In genomic region chr2:64523667-64524603, GRCh38 we compare ENCODE assay signal across 8 cellular contexts. TPM values are rescaled to one million over a fixed set of nuclear protein-coding genes. Genes with fewer than 3 reads are reported as not detected.
DNase-seq lines count a peak whose midpoint lies in the region; ATAC-seq, FAIRE-seq and TF ChIP-seq lines count a peak whose summit lies in the region.

TSS of gene AFTPH (plus strand) at chr2:64524328. CDS start at chr2:64551475, 27,147 bp downstream.

- no peaks in the 10 kb centered on the region for H3K9me3 Mint-ChIP-seq in mesothelial cell of epicardium

- H3K9ac ChIP-seq in HUES64 (ENCODE audit: low read depth, low read length) (peak within 1 kb of the TSS; percentile 74), OCI-LY1 (ENCODE audit: low read length) (peak within 1 kb of the TSS; percentile 94)

- peaks cover 13% of the 10 kb centered on the region; the same call in 1 of the 2 replicates for H3K4me1 ChIP-seq in HUES64 (ENCODE audit: insufficient read depth, low read length)
- peaks cover 33% of the 10 kb centered on the region for H3K4me1 ChIP-seq in OCI-LY1 (ENCODE audit: insufficient read depth, low read length, severe bottlenecking)

- H2AFZ ChIP-seq in OCI-LY1 (ENCODE audit: low read length): peak within 1 kb of the TSS; percentile 63

- ATAC-seq in GM21423 (IDR thresholded peaks at IDR 0.05; ENCODE audit: unreplicated experiment): peak; percentile 84

- no peaks in the 10 kb centered on the region for H3F3A ChIP-seq in OCI-LY1 (ENCODE audit: insufficient read depth, low read length)

- peak within 1 kb of the TSS; percentile 99 for H3K4me3 Mint-ChIP-seq in mesothelial cell of epicardium

- H3K36me3 Mint-ChIP-seq in mesothelial cell of epicardium: no peaks in the 10 kb centered on the region

- in situ Hi-C loops in Caki2 (cut with HindIII; ENCODE audit: low pct_unique_long_range_greater_than_20kb, low sequenced_read_pairs): no loop called here

- H3K9me2 ChIP-seq in OCI-LY1 (ENCODE audit: low read depth, low read length): no peaks in the 10 kb centered on the region

- H3K27ac Mint-ChIP-seq in mesothelial cell of epicardium: peak within 1 kb of the TSS; percentile 99

- under 1% methylated on average over 67 of the region's 67 CpGs for WGBS in HUES64

- peak; percentile 99 for DNase-seq in Caki2 (ENCODE audit: low read depth)
- peak; percentile 99 for DNase-seq in activated CD8-positive, alpha-beta memory T cell treated with anti-CD3 and anti-CD28 coated beads, Interleukin-2, amount 50 U/mL, for 4 hours
- peak; percentile 98 for DNase-seq in mesothelial cell of epicardium (ENCODE audit: low spot score in 2 of 2, unreplicated experiment in 2 of 2)
- DNase-seq in stimulated activated CD8-positive, alpha-beta memory T cell treated with anti-CD3 and anti-CD28 coated beads, Interleukin-15, amount 100 ng/mL, for 48 hours (ENCODE audit: low read depth in 2 of 2): peak; percentile 100

- H4K20me1 ChIP-seq in OCI-LY1 (ENCODE audit: insufficient read depth, low read length): no peaks in the 10 kb centered on the region

- peak within 1 kb of the TSS; percentile 73; the same call in 1 of the 2 replicates for H3K27ac ChIP-seq in HUES64 (ENCODE audit: low read depth, low read length)
- peak within 1 kb of the TSS; percentile 93 for H3K27ac ChIP-seq in OCI-LY1 (ENCODE audit: low read depth, low read length, poor library complexity, severe bottlenecking)

- peaks cover 3% of the 10 kb centered on the region for H3K27me3 Mint-ChIP-seq in mesothelial cell of epicardium (ENCODE audit: low read depth)

- H3K4me1 Mint-ChIP-seq in mesothelial cell of epicardium: peaks cover 27% of the 10 kb centered on the region

- no peaks in the 10 kb centered on the region for H3K9me3 ChIP-seq in HUES64 (ENCODE audit: insufficient read depth, low read depth, low read length)
- H3K9me3 ChIP-seq in OCI-LY1 (ENCODE audit: low read length): no peaks in the 10 kb centered on the region

- H3K36me3 ChIP-seq in HUES64 (ENCODE audit: insufficient read depth, low read length) (no peaks in the 10 kb centered on the region), OCI-LY1 (ENCODE audit: insufficient read depth, low read length) (peaks cover 8% of the 10 kb centered on the region)

- TF ChIP-seq CTCF in OCI-LY1 (IDR thresholded peaks at IDR 0.05; ENCODE audit: low read length) (no peak), mesothelial cell of epicardium (IDR thresholded peaks at IDR 0.05; ENCODE audit: unreplicated experiment) (no peak)

- peak within 1 kb of the TSS; percentile 91 for H3K4me3 ChIP-seq in HUES64 (ENCODE audit: low read length)
- peak within 1 kb of the TSS; percentile 94 for H3K4me3 ChIP-seq in OCI-LY1 (ENCODE audit: low read depth, low read length, poor library complexity, severe bottlenecking)

- H3K79me2 ChIP-seq in OCI-LY1 (ENCODE audit: insufficient read depth, low read length): peaks cover 43% of the 10 kb centered on the region

- H3K27me3 ChIP-seq in HUES64 (ENCODE audit: insufficient read depth, low read length) (peaks cover 5% of the 10 kb centered on the region; the same call in 1 of the 2 replicates), OCI-LY1 (ENCODE audit: insufficient read depth, low read length) (no peaks in the 10 kb centered on the region)

- peak; percentile 77 for FAIRE-seq in endometrium (lab: Jason Lieb, UNC)

- H3K4me2 ChIP-seq in OCI-LY1 (ENCODE audit: low read length): peak within 1 kb of the TSS; percentile 97

RNA-seq across cellular contexts. Expression of gene AFTPH, which starts in this region (rescaled TPM):
- total RNA-seq in Caki2 (2014; rRNA removed; shearing (Covaris generic); ENCODE audit: low replicate concordance): 20.1 and 23.9 TPM in 2 replicates
- 10.8 TPM for polyA plus RNA-seq in HUES64 (2013, experiment 1 of 2)
- 12.9 TPM for polyA plus RNA-seq in HUES64 (2013, experiment 2 of 2)
- 21.7 to 22.9 TPM (median 22.2 TPM) in 3 replicates for total RNA-seq in mesothelial cell of epicardium

Comparison
In these comparisons a context has a peak if more than half of its experiments do, and no peak if none do; other contexts are left out.
1. Peak in every context shown above with its lines: DNase-seq, ATAC-seq, H3K4me3 ChIP-seq and H3K27ac ChIP-seq.